Comparison of ENCODE assay signal across 9 cellular contexts in genomic region chr14:26204954-26205479, GRCh38.
DNase-seq lines count a peak whose midpoint lies in the region; ATAC-seq and TF ChIP-seq lines count a peak whose summit lies in the region.
"Had no signal": no experiment of that assay in that cellular context is flagged by ENCODE, and none has a peak within 500 bp of the region (broad histone marks: within the 10 kb centered on the region; RNA-seq: fewer than 3 reads in every experiment).

No MANE protein-coding gene starts in this region.

- H3K27me3 ChIP-seq in endodermal cell (ENCODE audit: control insufficient read depth, insufficient read depth, low read length, poor library complexity, severe bottlenecking) (peaks cover 71% of the 10 kb centered on the region), right lobe of liver (no peaks in the 10 kb centered on the region), suprapubic skin (peaks cover 10% of the 10 kb centered on the region)

- TF ChIP-seq POLR2A in right lobe of liver (IDR thresholded peaks at IDR 0.05): no peak
- no peak for TF ChIP-seq POLR2A in suprapubic skin (IDR thresholded peaks at IDR 0.05)

- H3K27ac ChIP-seq in endodermal cell (ENCODE audit: low read depth, low read length) (peak overlapping the region; percentile 100), right lobe of liver (no peak overlapping the region), suprapubic skin (peak overlapping the region; percentile 45)

- H3K4me3 Mint-ChIP-seq in endodermal cell: peak overlapping the region; percentile 65

- H3K9ac ChIP-seq in endodermal cell (ENCODE audit: extremely low read depth, low read length, poor library complexity, severe bottlenecking): peak overlapping the region; percentile 50

- no peaks in the 10 kb centered on the region for H3K9me3 Mint-ChIP-seq in endodermal cell

- TF ChIP-seq EP300 in suprapubic skin (IDR thresholded peaks at IDR 0.05): no peak

- peak; percentile 27 to 57 (median 50) for ATAC-seq in right lobe of liver
- no peak for ATAC-seq in GM18867 (IDR thresholded peaks at IDR 0.05; ENCODE audit: unreplicated experiment)

- H3K36me3 Mint-ChIP-seq in endodermal cell (ENCODE audit: low read depth): no peaks in the 10 kb centered on the region

- peaks cover 31% of the 10 kb centered on the region for H3K27me3 Mint-ChIP-seq in endodermal cell (ENCODE audit: insufficient read depth)

- peak; percentile 51 for DNase-seq in NCI-H69 (lab: John Stamatoyannopoulos, UW)
- DNase-seq in endodermal cell: peak; percentile 86
- peak in 1 of 3 donors; percentile 23 for DNase-seq in right lobe of liver
- DNase-seq in suprapubic skin (ENCODE audit: low spot score in 2 of 2): peak; percentile 67 to 79
- no peak for DNase-seq in NOMO-1 treated with dmso at 0.1 percent for 144 hours (lab: John Stamatoyannopoulos, UW; ENCODE audit: unreplicated experiment)
- DNase-seq in epidermal melanocyte (ENCODE audit: insufficient read length, low spot score): no peak
- DNase-seq in kidney glomerular epithelial cell (lab: John Stamatoyannopoulos, UW): no peak
- DNase-seq: effector memory CD4-positive, alpha-beta T cell had no signal

- H3K9me3 ChIP-seq in endodermal cell (ENCODE audit: control insufficient read depth, low read length) (peaks cover 5% of the 10 kb centered on the region), right lobe of liver (no peaks in the 10 kb centered on the region), suprapubic skin (no peaks in the 10 kb centered on the region)

- peak overlapping the region; percentile 79 for H3K4me3 ChIP-seq in endodermal cell (ENCODE audit: low read length)
- H3K4me3 ChIP-seq in right lobe of liver: peak overlapping the region; percentile 10 to 31 (median 31)
- H3K4me3 ChIP-seq in suprapubic skin: peak overlapping the region; percentile 47

- WGBS in endodermal cell (ENCODE audit: insufficient coverage in 1 of 2, insufficient read length in 1 of 2), 2 experiments: 1 to 3% methylated on average over 21 to 40 of the region's 40 CpGs
- WGBS in right lobe of liver (ENCODE audit: insufficient coverage, low coverage, low lambda C conversion rate, missing lambda C conversion rate): 3% methylated on average over 15 of the region's 40 CpGs
- 11% methylated on average over 34 of the region's 40 CpGs for WGBS in suprapubic skin

- intact Hi-C loops in right lobe of liver (cut with DNase I): no loop called here

- H3K4me1 ChIP-seq in endodermal cell (ENCODE audit: control insufficient read depth, insufficient read depth, low read length) (peaks cover 3% of the 10 kb centered on the region), right lobe of liver (no peaks in the 10 kb centered on the region), suprapubic skin (peaks cover 7% of the 10 kb centered on the region)

- no peak for TF ChIP-seq CTCF in endodermal cell (conservative IDR thresholded peaks at IDR 0.05)
- no peak for TF ChIP-seq CTCF in right lobe of liver (IDR thresholded peaks at IDR 0.05)
- TF ChIP-seq CTCF in suprapubic skin (IDR thresholded peaks at IDR 0.05): no peak

- H3K4me1 Mint-ChIP-seq in endodermal cell: peaks cover 12% of the 10 kb centered on the region

- no peaks in the 10 kb centered on the region for H3K36me3 ChIP-seq in endodermal cell (ENCODE audit: control insufficient read depth, insufficient read depth, low read length)
- no peaks in the 10 kb centered on the region for H3K36me3 ChIP-seq in right lobe of liver
- no peaks in the 10 kb centered on the region for H3K36me3 ChIP-seq in suprapubic skin

- peak overlapping the region; percentile 74 for H3K27ac Mint-ChIP-seq in endodermal cell

Comparison
In these comparisons a context has a peak if more than half of its experiments do, and no peak if none do; other contexts are left out.
1. DNase-seq: peak in NCI-H69 (single experiment), endodermal cell (single experiment) and suprapubic skin (2 of 2); none in NOMO-1 treated with dmso at 0.1 percent for 144 hours (single experiment), epidermal melanocyte (single experiment) and kidney glomerular epithelial cell (single experiment).
2. H3K27ac ChIP-seq: peak in endodermal cell (single experiment) and suprapubic skin (single experiment); none in right lobe of liver (0 of 3).
3. Peak in every context shown above with its lines, with median percentiles within 50 percentile points of each other: H3K4me3 ChIP-seq.